1 cellular context compared by ENCODE assay signal in the genomic region with DNA sequence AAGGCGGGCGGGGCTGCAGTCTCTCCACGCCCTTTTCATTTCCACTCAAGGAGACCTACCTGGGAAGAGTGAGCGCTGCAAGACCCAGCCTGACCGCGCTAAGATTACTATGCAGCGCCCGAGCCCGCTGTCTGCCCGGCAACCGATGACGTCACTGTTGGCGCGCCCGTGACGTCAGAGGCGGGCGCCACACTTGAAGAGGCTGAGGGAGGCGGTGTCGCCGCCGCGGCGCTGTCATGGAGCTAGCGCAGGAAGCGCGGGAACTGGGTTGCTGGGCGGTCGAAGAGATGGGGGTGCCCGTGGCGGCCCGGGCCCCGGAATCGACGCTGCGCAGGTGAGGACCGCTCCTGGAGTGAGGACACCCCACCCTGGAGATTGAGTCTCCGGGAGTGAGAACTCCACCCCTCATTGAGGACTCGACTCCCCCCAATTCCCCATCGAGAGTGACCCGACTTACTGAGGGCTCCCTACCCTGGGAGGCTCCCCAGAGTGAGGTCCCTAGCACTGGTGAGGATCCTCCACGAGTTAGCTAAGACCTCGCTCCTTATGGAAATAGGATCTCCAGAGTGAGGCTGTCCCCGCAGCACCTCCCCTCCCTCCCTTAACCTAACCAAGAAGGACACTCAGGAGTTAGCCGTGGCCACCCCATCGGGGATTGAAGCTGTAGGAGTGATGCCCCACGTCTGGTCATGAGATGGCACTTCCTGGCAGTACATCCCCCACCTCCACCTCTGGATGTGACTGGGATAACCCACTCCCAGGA.
TF ChIP-seq lines count a peak whose summit lies in the region.

A gene with protein sequence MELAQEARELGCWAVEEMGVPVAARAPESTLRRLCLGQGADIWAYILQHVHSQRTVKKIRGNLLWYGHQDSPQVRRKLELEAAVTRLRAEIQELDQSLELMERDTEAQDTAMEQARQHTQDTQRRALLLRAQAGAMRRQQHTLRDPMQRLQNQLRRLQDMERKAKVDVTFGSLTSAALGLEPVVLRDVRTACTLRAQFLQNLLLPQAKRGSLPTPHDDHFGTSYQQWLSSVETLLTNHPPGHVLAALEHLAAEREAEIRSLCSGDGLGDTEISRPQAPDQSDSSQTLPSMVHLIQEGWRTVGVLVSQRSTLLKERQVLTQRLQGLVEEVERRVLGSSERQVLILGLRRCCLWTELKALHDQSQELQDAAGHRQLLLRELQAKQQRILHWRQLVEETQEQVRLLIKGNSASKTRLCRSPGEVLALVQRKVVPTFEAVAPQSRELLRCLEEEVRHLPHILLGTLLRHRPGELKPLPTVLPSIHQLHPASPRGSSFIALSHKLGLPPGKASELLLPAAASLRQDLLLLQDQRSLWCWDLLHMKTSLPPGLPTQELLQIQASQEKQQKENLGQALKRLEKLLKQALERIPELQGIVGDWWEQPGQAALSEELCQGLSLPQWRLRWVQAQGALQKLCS (plus strand): TSS at position 177 of the 763 bp plus-strand sequence. CDS start 60 bp downstream, at position 237.

TF ChIP-seq in K562, 482 proteins besides CTCF, POLR2A, EP300 and RAD21 (continued from another document and continues in another):
- TF ChIP-seq, protein P1, sequence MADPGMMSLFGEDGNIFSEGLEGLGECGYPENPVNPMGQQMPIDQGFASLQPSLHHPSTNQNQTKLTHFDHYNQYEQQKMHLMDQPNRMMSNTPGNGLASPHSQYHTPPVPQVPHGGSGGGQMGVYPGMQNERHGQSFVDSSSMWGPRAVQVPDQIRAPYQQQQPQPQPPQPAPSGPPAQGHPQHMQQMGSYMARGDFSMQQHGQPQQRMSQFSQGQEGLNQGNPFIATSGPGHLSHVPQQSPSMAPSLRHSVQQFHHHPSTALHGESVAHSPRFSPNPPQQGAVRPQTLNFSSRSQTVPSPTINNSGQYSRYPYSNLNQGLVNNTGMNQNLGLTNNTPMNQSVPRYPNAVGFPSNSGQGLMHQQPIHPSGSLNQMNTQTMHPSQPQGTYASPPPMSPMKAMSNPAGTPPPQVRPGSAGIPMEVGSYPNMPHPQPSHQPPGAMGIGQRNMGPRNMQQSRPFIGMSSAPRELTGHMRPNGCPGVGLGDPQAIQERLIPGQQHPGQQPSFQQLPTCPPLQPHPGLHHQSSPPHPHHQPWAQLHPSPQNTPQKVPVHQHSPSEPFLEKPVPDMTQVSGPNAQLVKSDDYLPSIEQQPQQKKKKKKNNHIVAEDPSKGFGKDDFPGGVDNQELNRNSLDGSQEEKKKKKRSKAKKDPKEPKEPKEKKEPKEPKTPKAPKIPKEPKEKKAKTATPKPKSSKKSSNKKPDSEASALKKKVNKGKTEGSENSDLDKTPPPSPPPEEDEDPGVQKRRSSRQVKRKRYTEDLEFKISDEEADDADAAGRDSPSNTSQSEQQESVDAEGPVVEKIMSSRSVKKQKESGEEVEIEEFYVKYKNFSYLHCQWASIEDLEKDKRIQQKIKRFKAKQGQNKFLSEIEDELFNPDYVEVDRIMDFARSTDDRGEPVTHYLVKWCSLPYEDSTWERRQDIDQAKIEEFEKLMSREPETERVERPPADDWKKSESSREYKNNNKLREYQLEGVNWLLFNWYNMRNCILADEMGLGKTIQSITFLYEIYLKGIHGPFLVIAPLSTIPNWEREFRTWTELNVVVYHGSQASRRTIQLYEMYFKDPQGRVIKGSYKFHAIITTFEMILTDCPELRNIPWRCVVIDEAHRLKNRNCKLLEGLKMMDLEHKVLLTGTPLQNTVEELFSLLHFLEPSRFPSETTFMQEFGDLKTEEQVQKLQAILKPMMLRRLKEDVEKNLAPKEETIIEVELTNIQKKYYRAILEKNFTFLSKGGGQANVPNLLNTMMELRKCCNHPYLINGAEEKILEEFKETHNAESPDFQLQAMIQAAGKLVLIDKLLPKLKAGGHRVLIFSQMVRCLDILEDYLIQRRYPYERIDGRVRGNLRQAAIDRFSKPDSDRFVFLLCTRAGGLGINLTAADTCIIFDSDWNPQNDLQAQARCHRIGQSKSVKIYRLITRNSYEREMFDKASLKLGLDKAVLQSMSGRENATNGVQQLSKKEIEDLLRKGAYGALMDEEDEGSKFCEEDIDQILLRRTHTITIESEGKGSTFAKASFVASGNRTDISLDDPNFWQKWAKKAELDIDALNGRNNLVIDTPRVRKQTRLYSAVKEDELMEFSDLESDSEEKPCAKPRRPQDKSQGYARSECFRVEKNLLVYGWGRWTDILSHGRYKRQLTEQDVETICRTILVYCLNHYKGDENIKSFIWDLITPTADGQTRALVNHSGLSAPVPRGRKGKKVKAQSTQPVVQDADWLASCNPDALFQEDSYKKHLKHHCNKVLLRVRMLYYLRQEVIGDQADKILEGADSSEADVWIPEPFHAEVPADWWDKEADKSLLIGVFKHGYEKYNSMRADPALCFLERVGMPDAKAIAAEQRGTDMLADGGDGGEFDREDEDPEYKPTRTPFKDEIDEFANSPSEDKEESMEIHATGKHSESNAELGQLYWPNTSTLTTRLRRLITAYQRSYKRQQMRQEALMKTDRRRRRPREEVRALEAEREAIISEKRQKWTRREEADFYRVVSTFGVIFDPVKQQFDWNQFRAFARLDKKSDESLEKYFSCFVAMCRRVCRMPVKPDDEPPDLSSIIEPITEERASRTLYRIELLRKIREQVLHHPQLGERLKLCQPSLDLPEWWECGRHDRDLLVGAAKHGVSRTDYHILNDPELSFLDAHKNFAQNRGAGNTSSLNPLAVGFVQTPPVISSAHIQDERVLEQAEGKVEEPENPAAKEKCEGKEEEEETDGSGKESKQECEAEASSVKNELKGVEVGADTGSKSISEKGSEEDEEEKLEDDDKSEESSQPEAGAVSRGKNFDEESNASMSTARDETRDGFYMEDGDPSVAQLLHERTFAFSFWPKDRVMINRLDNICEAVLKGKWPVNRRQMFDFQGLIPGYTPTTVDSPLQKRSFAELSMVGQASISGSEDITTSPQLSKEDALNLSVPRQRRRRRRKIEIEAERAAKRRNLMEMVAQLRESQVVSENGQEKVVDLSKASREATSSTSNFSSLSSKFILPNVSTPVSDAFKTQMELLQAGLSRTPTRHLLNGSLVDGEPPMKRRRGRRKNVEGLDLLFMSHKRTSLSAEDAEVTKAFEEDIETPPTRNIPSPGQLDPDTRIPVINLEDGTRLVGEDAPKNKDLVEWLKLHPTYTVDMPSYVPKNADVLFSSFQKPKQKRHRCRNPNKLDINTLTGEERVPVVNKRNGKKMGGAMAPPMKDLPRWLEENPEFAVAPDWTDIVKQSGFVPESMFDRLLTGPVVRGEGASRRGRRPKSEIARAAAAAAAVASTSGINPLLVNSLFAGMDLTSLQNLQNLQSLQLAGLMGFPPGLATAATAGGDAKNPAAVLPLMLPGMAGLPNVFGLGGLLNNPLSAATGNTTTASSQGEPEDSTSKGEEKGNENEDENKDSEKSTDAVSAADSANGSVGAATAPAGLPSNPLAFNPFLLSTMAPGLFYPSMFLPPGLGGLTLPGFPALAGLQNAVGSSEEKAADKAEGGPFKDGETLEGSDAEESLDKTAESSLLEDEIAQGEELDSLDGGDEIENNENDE (IDR thresholded peaks at IDR 0.05; ENCODE audit: low read depth, low read length): no peak
- TF ChIP-seq POLR2AphosphoS5 (IDR thresholded peaks at IDR 0.05; ENCODE audit: control insufficient read depth, insufficient read depth, low read depth, low read length) (peak; percentile 78), KAT7 (CRISPR knock-in tag; IDR thresholded peaks at IDR 0.05; ENCODE audit: borderline replicate concordance) (no peak), ETV6 (IDR thresholded peaks at IDR 0.05; ENCODE audit: borderline replicate concordance in 1 of 2, low read depth in 2 of 2, low read length in 1 of 2) (no peak), ETV6 (CRISPR knock-in tag; IDR thresholded peaks at IDR 0.05; ENCODE audit: borderline replicate concordance) (no peak), CBX3 (IDR thresholded peaks at IDR 0.05; ENCODE audit: borderline replicate concordance in 1 of 2, low read length in 2 of 2) (0 out of 3 replicates have a peak, but pooled peaks of 1 of the 2 experiments have one; percentile 34), NCOA1 (IDR thresholded peaks at IDR 0.05; ENCODE audit: low read depth) (no peak), ELF1 (tag; IDR thresholded peaks at IDR 0.05) (peak; percentile 33; the same call in 1 of the 2 replicates), POLR2H (tag; IDR thresholded peaks at IDR 0.05; ENCODE audit: low read depth) (no peak), SMAD2 (IDR thresholded peaks at IDR 0.05; ENCODE audit: low read depth, low read length) (no peak), ZC3H4 (CRISPR knock-in tag; IDR thresholded peaks at IDR 0.05; ENCODE audit: borderline replicate concordance) (no peak), ZNF583 (CRISPR knock-in tag; IDR thresholded peaks at IDR 0.05) (peak; percentile 78; the same call in 1 of the 2 replicates), SAP30 (IDR thresholded peaks at IDR 0.05; ENCODE audit: borderline replicate concordance, insufficient read depth, low read depth, low read length, poor library complexity, severe bottlenecking) (peak; percentile 90), ZKSCAN1 (IDR thresholded peaks at IDR 0.05; ENCODE audit: low read depth, low read length) (peak; percentile 75; the same call in 1 of the 2 replicates), NFE2L1 (tag; IDR thresholded peaks at IDR 0.05; ENCODE audit: borderline replicate concordance, low read depth) (no peak), JUN (IDR thresholded peaks at IDR 0.05; ENCODE audit: borderline replicate concordance, low read depth, low read length) (peak; percentile 99), JUN (CRISPR knock-in tag; IDR thresholded peaks at IDR 0.05; ENCODE audit: borderline replicate concordance) (peak; percentile 55; the same call in 1 of the 2 replicates), YBX1 (IDR thresholded peaks at IDR 0.05) (no peak), ETV5 (CRISPR knock-in tag; IDR thresholded peaks at IDR 0.05; ENCODE audit: low read depth) (0 out of 2 replicates have a peak, but pooled peaks have one; percentile 28), ELF4 (CRISPR knock-in tag; IDR thresholded peaks at IDR 0.05) (no peak), KLF6 (CRISPR knock-in tag; IDR thresholded peaks at IDR 0.05; ENCODE audit: borderline replicate concordance) (peak; percentile 76; the same call in 1 of the 2 replicates), HOXB6 (CRISPR knock-in tag; IDR thresholded peaks at IDR 0.05; ENCODE audit: borderline replicate concordance) (no peak), DMBX1 (CRISPR knock-in tag; IDR thresholded peaks at IDR 0.05; ENCODE audit: borderline replicate concordance) (peak; percentile 41; the same call in 1 of the 2 replicates), FOS (IDR thresholded peaks at IDR 0.05; ENCODE audit: extremely low read depth, insufficient read length) (peak; percentile 15), ZBTB7A (IDR thresholded peaks at IDR 0.05; ENCODE audit: borderline replicate concordance, control insufficient read depth, low read depth, low read length) (no peak), PHB (CRISPR knock-in tag; IDR thresholded peaks at IDR 0.05) (0 out of 2 replicates have a peak, but pooled peaks have one; percentile 44), ZNF263 (CRISPR knock-in tag; IDR thresholded peaks at IDR 0.05; ENCODE audit: borderline replicate concordance) (0 out of 2 replicates have a peak, but pooled peaks have one; percentile 31), ZNF282 (CRISPR knock-in tag; IDR thresholded peaks at IDR 0.05) (no peak), ZNF76 (CRISPR knock-in tag; IDR thresholded peaks at IDR 0.05; ENCODE audit: borderline replicate concordance) (peak; percentile 90), SAFB (IDR thresholded peaks at IDR 0.05; ENCODE audit: borderline replicate concordance, low read depth, low read length) (no peak), MED1 (CRISPR knock-in tag; IDR thresholded peaks at IDR 0.05; ENCODE audit: borderline replicate concordance) (no peak), ATF1 (CRISPR knock-in tag; IDR thresholded peaks at IDR 0.05) (peak; percentile 99), ATF1 (tag; IDR thresholded peaks at IDR 0.05) (peak; percentile 100), POLR2B (IDR thresholded peaks at IDR 0.05; ENCODE audit: low read depth, partially characterized antibody) (peak; percentile 55)
- TF ChIP-seq, protein P2, sequence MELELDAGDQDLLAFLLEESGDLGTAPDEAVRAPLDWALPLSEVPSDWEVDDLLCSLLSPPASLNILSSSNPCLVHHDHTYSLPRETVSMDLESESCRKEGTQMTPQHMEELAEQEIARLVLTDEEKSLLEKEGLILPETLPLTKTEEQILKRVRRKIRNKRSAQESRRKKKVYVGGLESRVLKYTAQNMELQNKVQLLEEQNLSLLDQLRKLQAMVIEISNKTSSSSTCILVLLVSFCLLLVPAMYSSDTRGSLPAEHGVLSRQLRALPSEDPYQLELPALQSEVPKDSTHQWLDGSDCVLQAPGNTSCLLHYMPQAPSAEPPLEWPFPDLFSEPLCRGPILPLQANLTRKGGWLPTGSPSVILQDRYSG (tag; conservative IDR thresholded peaks at IDR 0.05; ENCODE audit: low read depth): peak; percentile 70
- TF ChIP-seq, protein P3, sequence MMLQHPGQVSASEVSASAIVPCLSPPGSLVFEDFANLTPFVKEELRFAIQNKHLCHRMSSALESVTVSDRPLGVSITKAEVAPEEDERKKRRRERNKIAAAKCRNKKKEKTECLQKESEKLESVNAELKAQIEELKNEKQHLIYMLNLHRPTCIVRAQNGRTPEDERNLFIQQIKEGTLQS (IDR thresholded peaks at IDR 0.05): peak; percentile 100
- TF ChIP-seq, protein P3 (CRISPR knock-in tag; conservative IDR thresholded peaks at IDR 0.05): peak; percentile 73; the same call in 1 of the 2 replicates
- TF ChIP-seq, protein P4, sequence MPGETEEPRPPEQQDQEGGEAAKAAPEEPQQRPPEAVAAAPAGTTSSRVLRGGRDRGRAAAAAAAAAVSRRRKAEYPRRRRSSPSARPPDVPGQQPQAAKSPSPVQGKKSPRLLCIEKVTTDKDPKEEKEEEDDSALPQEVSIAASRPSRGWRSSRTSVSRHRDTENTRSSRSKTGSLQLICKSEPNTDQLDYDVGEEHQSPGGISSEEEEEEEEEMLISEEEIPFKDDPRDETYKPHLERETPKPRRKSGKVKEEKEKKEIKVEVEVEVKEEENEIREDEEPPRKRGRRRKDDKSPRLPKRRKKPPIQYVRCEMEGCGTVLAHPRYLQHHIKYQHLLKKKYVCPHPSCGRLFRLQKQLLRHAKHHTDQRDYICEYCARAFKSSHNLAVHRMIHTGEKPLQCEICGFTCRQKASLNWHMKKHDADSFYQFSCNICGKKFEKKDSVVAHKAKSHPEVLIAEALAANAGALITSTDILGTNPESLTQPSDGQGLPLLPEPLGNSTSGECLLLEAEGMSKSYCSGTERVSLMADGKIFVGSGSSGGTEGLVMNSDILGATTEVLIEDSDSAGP (CRISPR knock-in tag; IDR thresholded peaks at IDR 0.05): no peak
- TF ChIP-seq, protein P5, sequence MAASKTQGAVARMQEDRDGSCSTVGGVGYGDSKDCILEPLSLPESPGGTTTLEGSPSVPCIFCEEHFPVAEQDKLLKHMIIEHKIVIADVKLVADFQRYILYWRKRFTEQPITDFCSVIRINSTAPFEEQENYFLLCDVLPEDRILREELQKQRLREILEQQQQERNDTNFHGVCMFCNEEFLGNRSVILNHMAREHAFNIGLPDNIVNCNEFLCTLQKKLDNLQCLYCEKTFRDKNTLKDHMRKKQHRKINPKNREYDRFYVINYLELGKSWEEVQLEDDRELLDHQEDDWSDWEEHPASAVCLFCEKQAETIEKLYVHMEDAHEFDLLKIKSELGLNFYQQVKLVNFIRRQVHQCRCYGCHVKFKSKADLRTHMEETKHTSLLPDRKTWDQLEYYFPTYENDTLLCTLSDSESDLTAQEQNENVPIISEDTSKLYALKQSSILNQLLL (CRISPR knock-in tag; IDR thresholded peaks at IDR 0.05; ENCODE audit: borderline replicate concordance): no peak
- TF ChIP-seq, protein P6, sequence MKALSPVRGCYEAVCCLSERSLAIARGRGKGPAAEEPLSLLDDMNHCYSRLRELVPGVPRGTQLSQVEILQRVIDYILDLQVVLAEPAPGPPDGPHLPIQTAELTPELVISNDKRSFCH (CRISPR knock-in tag; IDR thresholded peaks at IDR 0.05): no peak
- TF ChIP-seq, protein P6 (tag; IDR thresholded peaks at IDR 0.05): peak; percentile 56
